Comparison of ENCODE assay signal across 8 cellular contexts in the genomic region with DNA sequence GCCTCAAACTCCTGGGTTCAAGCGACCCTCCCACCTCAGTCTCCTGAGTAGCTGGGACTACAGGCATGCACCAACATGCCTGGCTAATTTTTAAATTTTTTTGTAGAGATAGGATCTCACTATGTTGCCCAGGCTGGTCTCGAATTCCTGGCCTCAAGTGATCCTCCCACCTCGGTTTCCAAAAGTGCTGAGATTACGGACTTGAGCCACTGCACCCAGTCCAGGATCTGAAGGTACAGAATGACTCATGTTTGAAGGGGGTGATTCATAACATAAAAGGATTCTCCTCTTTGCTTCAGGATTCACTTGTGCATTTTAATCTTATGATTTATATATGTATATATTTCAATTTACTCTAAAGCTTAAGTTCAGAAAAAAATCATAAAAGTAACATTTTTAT.
DNase-seq lines count a peak whose midpoint lies in the region; ATAC-seq and TF ChIP-seq lines count a peak whose summit lies in the region.
"Not testable (repeated sequence)": the region's sequence is repeated elsewhere in the genome, so short reads cannot be mapped to it uniquely, and the experiment has no call there.

No MANE protein-coding gene starts in this region.

- peak overlapping the region; percentile 48; the same call in 1 of the 2 replicates for H3K4me2 ChIP-seq in PC-3 (ENCODE audit: low read length)
- not testable (repeated sequence) for H3K4me2 ChIP-seq in mammary epithelial cell (ENCODE audit: insufficient read depth, low read depth, low read length)

- H3K27ac ChIP-seq in HEK293 (ENCODE audit: extremely low read depth, low read depth, low read length); mammary epithelial cell (ENCODE audit: insufficient read depth, low read depth, low read length); foreskin keratinocyte: not testable (repeated sequence)
- peak overlapping the region; percentile 61 for H3K27ac ChIP-seq in PC-3 (ENCODE audit: low read length)

- H3K4me3 ChIP-seq in HEK293 (ENCODE audit: low read depth, low read length); PC-3 (ENCODE audit: low read length); mammary epithelial cell (replicated peaks in 1 of 3; ENCODE audit: insufficient read depth in 1 of 3, low read depth in 2 of 3, low read length in 3 of 3): not testable (repeated sequence)

- CTCF ChIA-PET in HEK293 (lab: Yijun Ruan, JAX): interaction anchor here (0.5 to 4.4 kb wide), 42 partner anchors 8 to 1162 kb away, joined by 3 to 42 read pairs (median 4); a partner anchor contains a TSS
- CTCF ChIA-PET in PC-3 (lab: Charles Lee): interaction anchor here (0.6 to 1.8 kb wide), 16 partner anchors 17 to 977 kb away, joined by 3 to 6 read pairs (median 4); no protein-coding TSS in a partner anchor
- CTCF ChIA-PET in mammary epithelial cell (lab: Charles Lee; ENCODE audit: low non-redundant PET): interaction anchor here (0.6 kb wide), 1 partner anchor 129 kb away, joined by 19 read pairs; no protein-coding TSS in a partner anchor

- in situ Hi-C loops in mammary epithelial cell (cut with MboI; ENCODE audit: low sequenced_read_pairs in 2 of 2): not testable (repeated sequence)

- H3K9me2 ChIP-seq in PC-3 (replicated peaks; ENCODE audit: low read length): not testable (repeated sequence)

- not testable (repeated sequence) for H3K27me3 ChIP-seq in PC-3 (ENCODE audit: low read length); mammary epithelial cell (ENCODE audit: insufficient read depth, low read length); foreskin keratinocyte

- BruUV-seq in PC-3 (replicated peaks; lab: Mats Ljungman, UMichigan): not testable (repeated sequence)
- BruUV-seq in mammary epithelial cell (replicated peaks; lab: Mats Ljungman, UMichigan): TSS peak; percentile 49

- intact Hi-C loops in PC-3 (cut with micrococcal nuclease): loop anchor here (5.0 kb wide), 1 partner anchor 110 kb away; a partner anchor contains a TSS
- intact Hi-C loops in mammary epithelial cell (cut with micrococcal nuclease): loop anchor here (10.0 kb wide), 1 partner anchor 832 kb away; no protein-coding TSS in a partner anchor

- not testable (repeated sequence) for H3K9me3 ChIP-seq in HEK293 (ENCODE audit: control insufficient read depth, insufficient read depth, low read depth, low read length); PC-3 (ENCODE audit: low read length); mammary epithelial cell (replicated peaks; ENCODE audit: insufficient read depth, low read length)

- not testable (repeated sequence) for H2AFZ ChIP-seq in PC-3 (ENCODE audit: low read length); mammary epithelial cell (ENCODE audit: low read depth, low read length)

- H3F3A ChIP-seq in PC-3 (ENCODE audit: low read length, unreplicated experiment): not testable (repeated sequence)

- 0% methylated on average over 4 of the region's 4 CpGs for WGBS in mammary epithelial cell (ENCODE audit: low coverage, missing lambda C conversion rate)

- DNase-seq in A172 (ENCODE audit: low spot score) (peak; percentile 65), EH (ENCODE audit: low read depth) (peak; percentile 28), PC-3 (peak; percentile 91), SW480 (ENCODE audit: low spot score) (peak; percentile 21), mammary epithelial cell (peak; percentile 66), foreskin keratinocyte (peak; percentile 64 to 86), renal cortical epithelial cell (ENCODE audit: low read depth) (peak; percentile 49)

- not testable (repeated sequence) for TF ChIP-seq CTCF in HEK293 (tag by site-specific recombination; IDR thresholded peaks at IDR 0.05); PC-3 (conservative IDR thresholded peaks at IDR 0.05; ENCODE audit: low read depth, low read length); mammary epithelial cell (conservative IDR thresholded peaks at IDR 0.05 in 1 of 2, IDR thresholded peaks at IDR 0.05 in 1 of 2; ENCODE audit: extremely low read depth in 1 of 2, insufficient read depth in 1 of 2, low read depth in 1 of 2, low read length in 2 of 2); foreskin keratinocyte (conservative IDR thresholded peaks at IDR 0.05)

- POLR2A ChIA-PET in HEK293 (lab: Yijun Ruan, JAX); PC-3 (lab: Charles Lee; ENCODE audit: unreplicated experiment): not testable (repeated sequence)

- not testable (repeated sequence) for H3K36me3 ChIP-seq in HEK293 (ENCODE audit: control insufficient read depth in 2 of 2, insufficient read depth in 1 of 2, low read length in 2 of 2); PC-3 (ENCODE audit: low read depth, low read length); mammary epithelial cell (ENCODE audit: insufficient read depth, low read length)

- H3K4me1 ChIP-seq in HEK293 (ENCODE audit: control insufficient read depth, insufficient read depth, low read length); mammary epithelial cell (ENCODE audit: insufficient read depth, low read length); foreskin keratinocyte: not testable (repeated sequence)
- H3K4me1 ChIP-seq in PC-3 (ENCODE audit: insufficient read depth, low read length): peaks cover 42% of the 10 kb centered on the region

- H3K9ac ChIP-seq in PC-3 (ENCODE audit: low read length); mammary epithelial cell (ENCODE audit: insufficient read depth, low read length): not testable (repeated sequence)

- ATAC-seq in PC-3: peak; percentile 71
- peak; percentile 81 for ATAC-seq in foreskin keratinocyte

- H3K79me2 ChIP-seq in PC-3 (ENCODE audit: low read length); mammary epithelial cell (ENCODE audit: insufficient read depth, low read length): not testable (repeated sequence)

- H4K20me1 ChIP-seq in PC-3 (ENCODE audit: low read length); mammary epithelial cell (ENCODE audit: insufficient read depth, low read length): not testable (repeated sequence)

- dilution Hi-C loops in mammary epithelial cell (cut with HindIII; ENCODE audit: low sequenced_read_pairs): loop anchor here (10.0 kb wide), 2 partner anchors 622 to 652 kb away; no protein-coding TSS in a partner anchor

TF ChIP-seq in HEK293, 187 proteins besides CTCF, POLR2A, EP300 and RAD21:
- peak; percentile 47; the same call in 1 of the 2 replicates for TF ChIP-seq ZNF121 (tag by site-specific recombination; IDR thresholded peaks at IDR 0.05)

Comparison
In these comparisons a context has a peak if more than half of its experiments do, and no peak if none do; other contexts are left out.
1. DNase-seq: peak in every context shown above with its lines; median percentile 91 in PC-3; 75 in foreskin keratinocyte; 66 in mammary epithelial cell; 65 in A172; 49 in renal cortical epithelial cell; 28 in EH; 21 in SW480.